Comparison of ENCODE assay signal across 8 cellular contexts in genomic region chrX:23782863-23783568, GRCh38. TPM values are rescaled to one million over a fixed set of nuclear protein-coding genes. Genes with fewer than 3 reads are reported as not detected.
DNase-seq lines count a peak whose midpoint lies in the region; ATAC-seq and TF ChIP-seq lines count a peak whose summit lies in the region.

Gene SAT1 (plus strand): TSS chrX:23783173. CDS start chrX:23783352, 179 bp downstream.

- H3K4me1 Mint-ChIP-seq in T-helper 2 cell treated with Interferon-gamma antibody and Interleukin-4, amounts not matched to agents 5 μg/mL and 100 μg/mL, for 36 hours (ENCODE audit: low read depth) = peaks cover 34% of the 10 kb centered on the region

- H3K36me3 Mint-ChIP-seq in T-helper 2 cell treated with Interferon-gamma antibody and Interleukin-4, amounts not matched to agents 5 μg/mL and 100 μg/mL, for 36 hours (ENCODE audit: low read depth) = peaks cover 25% of the 10 kb centered on the region

- no peaks in the 10 kb centered on the region for H3K4me1 ChIP-seq in ascending aorta
- H3K4me1 ChIP-seq in right cardiac atrium (ENCODE audit: control insufficient read depth, insufficient read depth, low read length) = peaks cover 1% of the 10 kb centered on the region
- H3K4me1 ChIP-seq in rectal smooth muscle tissue (ENCODE audit: control insufficient read depth, insufficient read depth, low read length) = no peaks in the 10 kb centered on the region
- H3K4me1 ChIP-seq in aorta (ENCODE audit: control insufficient read depth in 1 of 2, insufficient read depth in 2 of 2, low read length in 2 of 2) = no peaks in the 10 kb centered on the region

- peak within 1 kb of the TSS; percentile 53 to 73 for H3K4me3 ChIP-seq in ascending aorta
- peak within 1 kb of the TSS; percentile 75 for H3K4me3 ChIP-seq in right cardiac atrium (ENCODE audit: low read length)
- H3K4me3 ChIP-seq in rectal smooth muscle tissue (ENCODE audit: low read length) = peak within 1 kb of the TSS; percentile 96
- H3K4me3 ChIP-seq in aorta (ENCODE audit: low read length in 2 of 2) = peak within 1 kb of the TSS; percentile 78 to 95

- intact Hi-C loops in ascending aorta (cut with DNase I) (loop anchor here (1.0 to 5.0 kb wide), 5 partner anchors 21 to 269 kb away; partner anchors contain the start of genes ACOT9, EIF2S3 and KLHL15), right cardiac atrium (cut with DNase I) (loop anchor here (2.0 to 5.0 kb wide), 2 partner anchors 118 to 119 kb away; no protein-coding TSS in a partner anchor), aorta (cut with DNase I) (loop anchor here (2.0 to 10.0 kb wide), 5 partner anchors 20 to 120 kb away; partner anchors contain the start of gene ACOT9 (in 1 of the 2))

- TF ChIP-seq CTCF in ascending aorta (IDR thresholded peaks at IDR 0.05) = peak; percentile 60 to 74 (median 71)

- peak within 1 kb of the TSS; percentile 99 for H3K9ac ChIP-seq in rectal smooth muscle tissue (ENCODE audit: low read length)

- H3K36me3 ChIP-seq in ascending aorta (peaks cover 0 to 14% of the 10 kb centered on the region in 2 donors), rectal smooth muscle tissue (ENCODE audit: control insufficient read depth, insufficient read depth, low read length) (peaks cover 3% of the 10 kb centered on the region), aorta (ENCODE audit: control insufficient read depth in 1 of 2, insufficient read depth in 2 of 2, low read length in 1 of 2) (no peaks in the 10 kb centered on the region)

- H3K27ac ChIP-seq in ascending aorta (peak within 1 kb of the TSS; percentile 89 to 94), right cardiac atrium (ENCODE audit: low read length) (peak within 1 kb of the TSS; percentile 99), rectal smooth muscle tissue (ENCODE audit: low read depth, low read length) (peak within 1 kb of the TSS; percentile 97), aorta (ENCODE audit: low read depth in 1 of 2, low read length in 2 of 2) (peak within 1 kb of the TSS; percentile 23 to 98)

- no peaks in the 10 kb centered on the region for H3K9me3 Mint-ChIP-seq in T-helper 2 cell treated with Interferon-gamma antibody and Interleukin-4, amounts not matched to agents 5 μg/mL and 100 μg/mL, for 36 hours

- WGBS in right cardiac atrium = under 1% methylated on average over 55 of the region's 55 CpGs
- 0 to 24% methylated on average over 53 to 55 of the region's 55 CpGs for WGBS in aorta, 2 donors

- no peaks in the 10 kb centered on the region for H3K27me3 Mint-ChIP-seq in T-helper 2 cell treated with Interferon-gamma antibody and Interleukin-4, amounts not matched to agents 5 μg/mL and 100 μg/mL, for 36 hours (ENCODE audit: low read depth)

- peak within 1 kb of the TSS; percentile 97 for H3K27ac Mint-ChIP-seq in T-helper 2 cell treated with Interferon-gamma antibody and Interleukin-4, amounts not matched to agents 5 μg/mL and 100 μg/mL, for 36 hours

- no peaks in the 10 kb centered on the region for H3K9me3 ChIP-seq in ascending aorta
- H3K9me3 ChIP-seq in right cardiac atrium (ENCODE audit: control insufficient read depth, low read length) = no peaks in the 10 kb centered on the region
- no peaks in the 10 kb centered on the region for H3K9me3 ChIP-seq in aorta (ENCODE audit: control insufficient read depth, low read length)

- H3K27me3 ChIP-seq in ascending aorta (no peaks in the 10 kb centered on the region), right cardiac atrium (ENCODE audit: control insufficient read depth, insufficient read depth) (no peaks in the 10 kb centered on the region), rectal smooth muscle tissue (ENCODE audit: control insufficient read depth, insufficient read depth, low read length) (no peaks in the 10 kb centered on the region), aorta (ENCODE audit: control insufficient read depth in 1 of 2, insufficient read depth in 2 of 2, low read length in 1 of 2) (no peaks in the 10 kb centered on the region)

- ATAC-seq in GM18505 (IDR thresholded peaks at IDR 0.05; ENCODE audit: unreplicated experiment) = peak; percentile 85
- peak; percentile 86 for ATAC-seq in HG02973 (IDR thresholded peaks at IDR 0.05; ENCODE audit: unreplicated experiment)
- ATAC-seq in right cardiac atrium = peak; percentile 94 to 97
- peak; percentile 97 for ATAC-seq in aorta (ENCODE audit: low FRiP score)

- DNase-seq in NCI-H1930 (lab: John Stamatoyannopoulos, UW) (peak; percentile 85 to 88), ascending aorta (ENCODE audit: low spot score in 2 of 2) (peak; percentile 84 to 97), right cardiac atrium (peak; percentile 96 to 98 (median 98)), aorta (peak; percentile 97 to 98)
- DNase-seq in T-helper 2 cell treated with Interferon-gamma antibody and Interleukin-4, amounts not matched to agents 5 μg/mL and 100 μg/mL, for 36 hours (ENCODE audit: low spot score) = peak; percentile 92

- H3K4me3 Mint-ChIP-seq in T-helper 2 cell treated with Interferon-gamma antibody and Interleukin-4, amounts not matched to agents 5 μg/mL and 100 μg/mL, for 36 hours = peak within 1 kb of the TSS; percentile 96

- peak; percentile 99 for TF ChIP-seq POLR2A in GM18505 (IDR thresholded peaks at IDR 0.05; ENCODE audit: borderline replicate concordance, extremely low read depth, insufficient read depth, insufficient read length)

RNA-seq across cellular contexts. Expression of gene SAT1, which starts in this region (rescaled TPM):
- total RNA-seq in ascending aorta (349 TPM), right cardiac atrium (100 to 1,000 TPM; 275 to 486 (median 317) TPM), aorta (100 to 1,000 TPM; 269 to 353 TPM)
- polyA plus RNA-seq in right cardiac atrium (523 TPM), aorta (100 to 1,000 TPM; 432 to 481 TPM)

Comparison
In these comparisons a context has a peak if more than half of its experiments do, and no peak if none do; other contexts are left out.
1. Peak in every context shown above with its lines: DNase-seq, ATAC-seq, H3K4me3 ChIP-seq and H3K27ac ChIP-seq.